In the genomic region with DNA sequence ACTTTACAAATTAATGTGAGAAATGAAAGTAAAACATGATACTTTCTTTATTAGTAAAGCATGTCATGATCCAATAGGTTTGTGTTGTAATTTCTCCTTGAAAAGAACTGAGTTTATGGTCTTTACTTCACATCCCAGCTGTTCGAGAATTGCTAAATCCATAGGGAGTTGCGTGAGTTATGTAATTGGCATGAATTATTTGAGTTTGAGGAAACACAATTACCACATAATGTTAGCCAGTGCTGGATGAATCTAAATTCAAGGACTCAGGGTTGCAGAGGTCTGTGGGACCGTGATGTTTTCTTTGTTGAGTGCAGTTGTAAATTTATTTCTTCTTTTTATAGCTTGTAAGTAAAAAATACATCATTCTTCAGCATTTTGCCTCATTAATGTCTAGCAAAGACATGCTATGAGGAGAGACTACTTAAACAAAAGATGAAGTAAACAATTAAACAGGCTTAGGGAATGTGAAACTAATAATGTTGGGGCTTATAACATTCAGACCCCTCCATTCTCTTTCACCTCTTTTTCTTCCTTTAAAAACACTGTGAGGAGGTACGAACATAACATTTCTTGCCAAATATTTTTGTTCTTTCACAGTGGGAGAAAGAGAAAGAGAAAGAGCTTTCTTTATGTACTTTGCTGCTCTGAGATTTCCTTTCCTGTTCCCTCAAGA, we compare ENCODE assay signal across 9 cellular contexts.
A peak's percentile ranks its signal among the peaks of the same experiment; 100 is the strongest.
DNase-seq lines count a peak whose midpoint lies in the region; ATAC-seq, FAIRE-seq and TF ChIP-seq lines count a peak whose summit lies in the region.
"Had no signal": no experiment of that assay in that cellular context is flagged by ENCODE, and none has a peak within 500 bp of the region (broad histone marks: within the 10 kb centered on the region; RNA-seq: fewer than 3 reads in every experiment).

No MANE protein-coding gene starts in this region.

- no peak overlapping the region for H3K4me3 Mint-ChIP-seq in endodermal cell

- POLR2A ChIA-PET in OCI-LY7 (lab: Charles Lee) = interaction anchor here (0.6 kb wide), 1 partner anchor 186 kb away, joined by 3 read pairs; no protein-coding TSS in a partner anchor

- WGBS in endodermal cell (ENCODE audit: insufficient coverage in 1 of 2, insufficient read length in 1 of 2), 2 experiments = 95 to 100% methylated on average over 1 to 4 of the region's 4 CpGs

- H3K27me3 Mint-ChIP-seq in endodermal cell (ENCODE audit: insufficient read depth) = no peaks in the 10 kb centered on the region

- no TSS peak for BruUV-seq in OCI-LY7 (replicated peaks; lab: Mats Ljungman, UMichigan)

- H3K27ac ChIP-seq in MM.1S (ENCODE audit: low read length) (no peak overlapping the region), endodermal cell (ENCODE audit: low read depth, low read length) (peak overlapping the region; percentile 36), rectal smooth muscle tissue (ENCODE audit: low read depth, low read length) (peak overlapping the region; percentile 69), OCI-LY7 (ENCODE audit: low read depth, low read length, poor library complexity, severe bottlenecking) (no peak overlapping the region)

- H3K9me2 ChIP-seq in MM.1S (replicated peaks; ENCODE audit: insufficient read depth, low read length) = no peaks in the 10 kb centered on the region
- no peaks in the 10 kb centered on the region for H3K9me2 ChIP-seq in OCI-LY7 (ENCODE audit: insufficient read depth, low read length)

- H3K9me3 Mint-ChIP-seq in endodermal cell = no peaks in the 10 kb centered on the region

- H3K9ac ChIP-seq in MM.1S (ENCODE audit: low read length) (peak overlapping the region; percentile 1; the same call in 1 of the 2 replicates), endodermal cell (ENCODE audit: extremely low read depth, low read length, poor library complexity, severe bottlenecking) (no peak overlapping the region), rectal smooth muscle tissue (ENCODE audit: low read length) (no peak overlapping the region)

- H3K79me2 ChIP-seq in MM.1S (ENCODE audit: low read length) (no peaks in the 10 kb centered on the region), OCI-LY7 (ENCODE audit: insufficient read depth, low read depth, low read length) (no peaks in the 10 kb centered on the region)

- H3K4me1 Mint-ChIP-seq in endodermal cell = peaks cover 7% of the 10 kb centered on the region

- H3K27ac Mint-ChIP-seq in endodermal cell = peak overlapping the region; percentile 49

- H3K4me1 ChIP-seq in MM.1S (ENCODE audit: low read length) (no peaks in the 10 kb centered on the region), endodermal cell (ENCODE audit: control insufficient read depth, insufficient read depth, low read length) (no peaks in the 10 kb centered on the region), rectal smooth muscle tissue (ENCODE audit: control insufficient read depth, insufficient read depth, low read length) (peaks cover 3% of the 10 kb centered on the region), OCI-LY7 (ENCODE audit: insufficient read depth, low read length, poor library complexity, severe bottlenecking) (no peaks in the 10 kb centered on the region)

- peak overlapping the region; percentile 56 for H2AFZ ChIP-seq in MM.1S (ENCODE audit: low read length)
- H2AFZ ChIP-seq in OCI-LY7 (ENCODE audit: low read length) = no peak overlapping the region

- CTCF ChIA-PET in OCI-LY7 (lab: Charles Lee; ENCODE audit: unreplicated experiment) = no interaction called here

- ATAC-seq in GM18870 (IDR thresholded peaks at IDR 0.05; ENCODE audit: unreplicated experiment) = no peak
- no peak for ATAC-seq in GM18505 (IDR thresholded peaks at IDR 0.05; ENCODE audit: unreplicated experiment)

- H3K4me3 ChIP-seq in MM.1S (ENCODE audit: low read length) (peak overlapping the region; percentile 26), endodermal cell (ENCODE audit: low read length) (no peak overlapping the region), rectal smooth muscle tissue (ENCODE audit: low read length) (peak overlapping the region; percentile 40), OCI-LY7 (ENCODE audit: low read depth, low read length, poor library complexity, severe bottlenecking) (no peak overlapping the region)

- intact Hi-C loops in OCI-LY7 (cut with micrococcal nuclease; ENCODE audit: unreplicated experiment) = no loop called here

- H3F3A ChIP-seq in MM.1S (ENCODE audit: insufficient read depth, low read length) = no peaks in the 10 kb centered on the region

- H3K36me3 Mint-ChIP-seq in endodermal cell (ENCODE audit: low read depth) = peaks cover 10% of the 10 kb centered on the region

- H3K9me3 ChIP-seq in MM.1S (replicated peaks; ENCODE audit: insufficient read depth, low read length) (no peaks in the 10 kb centered on the region), endodermal cell (ENCODE audit: control insufficient read depth, low read length) (no peaks in the 10 kb centered on the region), OCI-LY7 (ENCODE audit: low read length) (no peaks in the 10 kb centered on the region)

- H4K20me1 ChIP-seq in MM.1S (ENCODE audit: insufficient read depth, low read length) (no peaks in the 10 kb centered on the region), OCI-LY7 (ENCODE audit: insufficient read depth, low read length) (no peaks in the 10 kb centered on the region)

- H3K36me3 ChIP-seq in MM.1S (replicated peaks; ENCODE audit: insufficient read depth, low read length) (no peaks in the 10 kb centered on the region; the same call in 1 of the 2 replicates), endodermal cell (ENCODE audit: control insufficient read depth, insufficient read depth, low read length) (no peaks in the 10 kb centered on the region), rectal smooth muscle tissue (ENCODE audit: control insufficient read depth, insufficient read depth, low read length) (no peaks in the 10 kb centered on the region), OCI-LY7 (ENCODE audit: insufficient read depth, low read length) (no peaks in the 10 kb centered on the region)

- DNase-seq in GM12892 (ENCODE audit: insufficient read length) (no peak), MM.1S (peak; percentile 54), endodermal cell (no peak), OCI-LY7 (ENCODE audit: low spot score) (no peak), iPS-NIHi7 (ENCODE audit: extremely low spot score) (no peak)
- DNase-seq: activated CD8-positive, alpha-beta memory T cell treated with anti-CD3 and anti-CD28 coated beads, Interleukin-2, amount 50 U/mL, for 48 hours had no signal

- TF ChIP-seq POLR2A in GM12892 (IDR thresholded peaks at IDR 0.05; ENCODE audit: low read depth, low read length) (no peak), GM18505 (IDR thresholded peaks at IDR 0.05; ENCODE audit: borderline replicate concordance, extremely low read depth, insufficient read depth, insufficient read length) (no peak)

- TF ChIP-seq CTCF in MM.1S (IDR thresholded peaks at IDR 0.05; ENCODE audit: low read length) = no peak
- TF ChIP-seq CTCF in endodermal cell (conservative IDR thresholded peaks at IDR 0.05) = no peak
- no peak for TF ChIP-seq CTCF in OCI-LY7 (conservative IDR thresholded peaks at IDR 0.05; ENCODE audit: low read length)

- H3K27me3 ChIP-seq in MM.1S (replicated peaks; ENCODE audit: insufficient read depth, low read length) (no peaks in the 10 kb centered on the region), endodermal cell (ENCODE audit: control insufficient read depth, insufficient read depth, low read length, poor library complexity, severe bottlenecking) (no peaks in the 10 kb centered on the region), rectal smooth muscle tissue (ENCODE audit: control insufficient read depth, insufficient read depth, low read length) (no peaks in the 10 kb centered on the region)

- peak overlapping the region; percentile 48 for H3K4me2 ChIP-seq in MM.1S (ENCODE audit: low read depth, low read length)
- H3K4me2 ChIP-seq in OCI-LY7 (ENCODE audit: low read length) = no peak overlapping the region

- FAIRE-seq in GM12892 (lab: Jason Lieb, UNC) = peak; percentile 46

Comparison
In these comparisons a context has a peak if more than half of its experiments do, and no peak if none do; other contexts are left out.
1. H3K27ac ChIP-seq: peak in endodermal cell (single experiment) and rectal smooth muscle tissue (single experiment); none in MM.1S (single experiment) and OCI-LY7 (single experiment).
2. H3K4me3 ChIP-seq: peak in MM.1S (single experiment) and rectal smooth muscle tissue (single experiment); none in endodermal cell (single experiment) and OCI-LY7 (single experiment).